ENCODE assay signal across 1 cellular context in genomic region chr9:125150349-125151245, GRCh38.
TF ChIP-seq lines count a peak whose summit lies in the region.

No MANE protein-coding gene starts in this region.

TF ChIP-seq in HepG2, 621 proteins besides CTCF, POLR2A, EP300 and RAD21:
- TF ChIP-seq AHDC1 (CRISPR knock-in tag; IDR thresholded peaks at IDR 0.05; ENCODE audit: borderline replicate concordance) (0 out of 2 replicates have a peak, but pooled peaks have one; percentile 17), HNF4G (IDR thresholded peaks at IDR 0.05; ENCODE audit: borderline replicate concordance, low read depth, low read length) (peak; percentile 42; the same call in 1 of the 2 replicates), HNF4G (CRISPR knock-in tag; IDR thresholded peaks at IDR 0.05; ENCODE audit: borderline replicate concordance, low read depth) (no peak), IKZF4 (CRISPR knock-in tag; IDR thresholded peaks at IDR 0.05; ENCODE audit: borderline replicate concordance, low read depth, not compliant biosample characterization) (no peak), ZNF383 (CRISPR knock-in tag; IDR thresholded peaks at IDR 0.05; ENCODE audit: borderline replicate concordance) (no peak), POGZ (CRISPR knock-in tag; IDR thresholded peaks at IDR 0.05) (0 out of 2 replicates have a peak, but pooled peaks have one; percentile 19), NCOR1 (IDR thresholded peaks at IDR 0.05; ENCODE audit: borderline replicate concordance, low read length) (peak; percentile 24; the same call in 1 of the 2 replicates), ZBTB33 (CRISPR knock-in tag; IDR thresholded peaks at IDR 0.05) (peak; percentile 73; the same call in 1 of the 2 replicates), HNF4A (CRISPR knock-in tag; IDR thresholded peaks at IDR 0.05) (peak; percentile 57)
